Comparison of ENCODE assay signal across 12 cellular contexts in the genomic region with DNA sequence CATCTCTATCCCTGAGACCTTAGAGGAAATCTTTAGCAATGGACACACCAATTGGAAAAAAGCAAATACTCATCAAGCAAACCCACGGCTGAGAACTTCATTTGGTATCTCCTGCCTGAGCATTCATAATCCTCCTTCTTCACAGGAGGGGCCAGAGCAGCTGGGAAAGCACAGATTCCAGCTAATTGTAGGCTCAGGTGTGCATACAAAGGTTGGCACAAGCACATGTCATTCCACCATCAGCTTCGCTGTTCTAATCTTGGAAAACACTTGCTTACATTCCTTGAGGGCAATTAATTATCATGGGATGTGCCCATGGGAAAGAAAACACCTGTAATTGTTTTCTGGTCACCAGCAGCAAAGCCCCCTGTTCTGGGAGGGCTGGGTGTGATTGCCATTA.
A peak's percentile ranks its signal among the peaks of the same experiment; 100 is the strongest.
DNase-seq lines count a peak whose midpoint lies in the region.
"Had no signal": no experiment of that assay in that cellular context is flagged by ENCODE, and none has a peak within 500 bp of the region (broad histone marks: within the 10 kb centered on the region; RNA-seq: fewer than 3 reads in every experiment).

No MANE protein-coding gene starts in this region.

- in situ Hi-C loops in ACHN (cut with HindIII; ENCODE audit: low pct_ligation_motif_present, low pct_unique_long_range_greater_than_20kb, low sequenced_read_pairs) = no loop called here

- peak; percentile 16 for DNase-seq in NCI-H2029 treated with DMSO at 0.1 percent for 48 hours (lab: John Stamatoyannopoulos, UW)
- no peak for DNase-seq in NCI-H2029 (lab: John Stamatoyannopoulos, UW)
- DNase-seq in NCI-H146 (lab: John Stamatoyannopoulos, UW) = peak; percentile 54
- DNase-seq in NCI-H774 (lab: John Stamatoyannopoulos, UW) = peak; percentile 38
- peak; percentile 17 for DNase-seq in islet precursor cell
- DNase-seq in putamen (ENCODE audit: low spot score) = no peak
- DNase-seq in ACHN = no peak
- DNase-seq: BE2C, DMS79, NCI-H187, OCI-M1, T1000 had no signal

Comparison
In these comparisons a context has a peak if more than half of its experiments do, and no peak if none do; other contexts are left out.
1. DNase-seq: peak in NCI-H2029 treated with DMSO at 0.1 percent for 48 hours (single experiment), NCI-H146 (single experiment), NCI-H774 (single experiment) and islet precursor cell (single experiment); none in NCI-H2029 (single experiment), putamen (single experiment) and ACHN (single experiment).